22 cellular contexts compared by ENCODE assay signal in genomic region chr20:49343246-49343645, GRCh38.
DNase-seq lines count a peak whose midpoint lies in the region; ATAC-seq, FAIRE-seq and TF ChIP-seq lines count a peak whose summit lies in the region.
"Had no signal": no experiment of that assay in that cellular context is flagged by ENCODE, and none has a peak within 500 bp of the region (broad histone marks: within the 10 kb centered on the region; RNA-seq: fewer than 3 reads in every experiment).

No MANE protein-coding gene starts in this region.

- DNase-seq in H54 (ENCODE audit: insufficient read length, low spot score) = peak; percentile 23
- peak; percentile 27 for DNase-seq in WERI-Rb-1
- peak; percentile 55 for DNase-seq in glomerular visceral epithelial cell (ENCODE audit: extremely low spot score)
- no peak for DNase-seq in sigmoid colon
- no peak for DNase-seq in activated effector memory CD4-positive, alpha-beta T cell treated with Interleukin-2 at 50 U/mL for 16 hours
- no peak for DNase-seq in heart left ventricle
- DNase-seq in activated CD4-positive, alpha-beta T cell treated with anti-CD3 and anti-CD28 coated beads for 1 hour = no peak
- DNase-seq in middle frontal gyrus (ENCODE audit: extremely low spot score, low spot score) = no peak
- DNase-seq: activated CD4-positive, alpha-beta T cell treated with anti-CD3 and anti-CD28 coated beads, Interleukin-2, amount 50 U/mL, for 4 hours; activated naive CD4-positive, alpha-beta T cell treated with anti-CD3 and anti-CD28 coated beads for 36 hours; anterior cingulate cortex; CD8-positive, alpha-beta T cell; DMS53; KBM-7; NCI-H2029 treated with DMSO at 0.1 percent for 48 hours; NCI-H446 treated with DMSO at 0.1 percent for 48 hours; NK-92 treated with Interleukin-12 subunit alpha and Interleukin-12 subunit beta, amount 100 ng/mL, for 24 hours; stimulated activated CD4-positive, alpha-beta T cell treated with anti-CD3 and anti-CD28 coated beads, Interleukin-15, amount 100 ng/mL, for 24 hours; T-cell; thyroid gland had no signal

- ATAC-seq in heart left ventricle = no peak
- ATAC-seq: CD8-positive, alpha-beta T cell; T-cell had no signal

- H3K27ac ChIP-seq in WERI-Rb-1 (peak overlapping the region; percentile 48), sigmoid colon (peak overlapping the region; percentile 61 to 89 (median 70)), heart left ventricle (peak overlapping the region in 1 of 12 donors; percentile 38)
- H3K27ac ChIP-seq: hepatocyte, thyroid gland had no signal

- no peak for TF ChIP-seq POLR2A in H54 (IDR thresholded peaks at IDR 0.05; ENCODE audit: low read depth, low read length)
- TF ChIP-seq POLR2A in sigmoid colon (IDR thresholded peaks at IDR 0.05) = no peak
- no peak for TF ChIP-seq POLR2A in heart left ventricle (IDR thresholded peaks at IDR 0.05)

- TF ChIP-seq EP300 in sigmoid colon (IDR thresholded peaks at IDR 0.05) = no peak

- TF ChIP-seq CTCF in WERI-Rb-1 (IDR thresholded peaks at IDR 0.05; ENCODE audit: low read depth, low read length) (no peak), sigmoid colon (IDR thresholded peaks at IDR 0.05) (no peak), heart left ventricle (IDR thresholded peaks at IDR 0.05) (no peak)

- H3K4me3 ChIP-seq in WERI-Rb-1 (ENCODE audit: low read depth, low read length) (no peak overlapping the region), sigmoid colon (no peak overlapping the region), heart left ventricle (no peak overlapping the region)
- H3K4me3 ChIP-seq: hepatocyte, thyroid gland had no signal

- H3K27me3 ChIP-seq in WERI-Rb-1 (ENCODE audit: insufficient read depth, low read depth, severe bottlenecking) (no peaks in the 10 kb centered on the region), sigmoid colon (no peaks in the 10 kb centered on the region), heart left ventricle (no peaks in the 10 kb centered on the region)
- H3K27me3 ChIP-seq: hepatocyte, thyroid gland had no signal

- H3K9me3 ChIP-seq in WERI-Rb-1 (ENCODE audit: severe bottlenecking) (no peaks in the 10 kb centered on the region), sigmoid colon (no peaks in the 10 kb centered on the region), heart left ventricle (no peaks in the 10 kb centered on the region)
- H3K9me3 ChIP-seq: thyroid gland had no signal

- intact Hi-C loops in sigmoid colon (cut with DNase I) = no loop called here
- intact Hi-C loops in heart left ventricle (cut with DNase I) = loop anchor here in 1 of 10 donors (5.0 kb wide), 1 partner anchor 34 kb away; no protein-coding TSS in a partner anchor

- FAIRE-seq in H54 (lab: Jason Lieb, UNC) = no peak
- FAIRE-seq: keratinocyte had no signal

- WGBS in sigmoid colon, 2 donors = 63 to 71% methylated on average over 9 of the region's 9 CpGs
- WGBS in heart left ventricle, 4 donors = 59 to 80% (median 67%) methylated on average over 9 of the region's 9 CpGs

- H3K4me1 ChIP-seq in sigmoid colon (peaks cover 0 to 54% (median 38%) of the 10 kb centered on the region in 4 donors), heart left ventricle (peaks cover 0 to 18% (median 11%) of the 10 kb centered on the region in 12 donors)

- H3K36me3 ChIP-seq in WERI-Rb-1 (no peaks in the 10 kb centered on the region), sigmoid colon (no peaks in the 10 kb centered on the region), heart left ventricle (no peaks in the 10 kb centered on the region)
- H3K36me3 ChIP-seq: thyroid gland had no signal

Comparison
In these comparisons a context has a peak if more than half of its experiments do, and no peak if none do; other contexts are left out.
1. DNase-seq: peak in H54 (single experiment), WERI-Rb-1 (single experiment) and glomerular visceral epithelial cell (single experiment); none in sigmoid colon (single experiment), activated effector memory CD4-positive, alpha-beta T cell treated with Interleukin-2 at 50 U/mL for 16 hours (single experiment), heart left ventricle (0 of 5), activated CD4-positive, alpha-beta T cell treated with anti-CD3 and anti-CD28 coated beads for 1 hour (single experiment) and middle frontal gyrus (single experiment).